In genomic region chr16:84729716-84730320, GRCh38 we compare ENCODE assay signal across 9 cellular contexts. TPM values are rescaled to one million over a fixed set of nuclear protein-coding genes. Genes with fewer than 3 reads are reported as not detected.
DNase-seq lines count a peak whose midpoint lies in the region; ATAC-seq, FAIRE-seq and TF ChIP-seq lines count a peak whose summit lies in the region.
"Had no signal": no experiment of that assay in that cellular context is flagged by ENCODE, and none has a peak within 500 bp of the region (broad histone marks: within the 10 kb centered on the region; RNA-seq: fewer than 3 reads in every experiment).

No MANE protein-coding gene starts in this region.

- TF ChIP-seq RAD21 in K562 (CRISPR knock-in tag; conservative IDR thresholded peaks at IDR 0.05 in 1 of 2, IDR thresholded peaks at IDR 0.05 in 1 of 2), result no peak

- H3K4me2 ChIP-seq in GM23248 (ENCODE audit: unreplicated experiment) (peak overlapping the region; percentile 97), K562 (ENCODE audit: insufficient read depth, low read length) (peak overlapping the region; percentile 56)

- no peaks in the 10 kb centered on the region for H3K9me2 ChIP-seq in GM23248 (ENCODE audit: insufficient read depth)

- intact Hi-C loops in K562 (cut with micrococcal nuclease), result no loop called here
- intact Hi-C loops in lower leg skin (cut with DNase I; ENCODE audit: low total_unique reads), result loop anchor here (5.0 to 10.0 kb wide), 3 partner anchors 55 to 218 kb away; no protein-coding TSS in a partner anchor

- H3K9me1 ChIP-seq in K562 (ENCODE audit: control insufficient read depth, insufficient read depth, low read length), result no peaks in the 10 kb centered on the region

- H3K9ac ChIP-seq in GM23248 (peak overlapping the region; percentile 77), K562 (ENCODE audit: insufficient read depth in 1 of 2, low read depth in 2 of 2, low read length in 2 of 2) (peak overlapping the region; percentile 32 to 68; a peak in 3 of 4 replicates)

- peak; percentile 17; the same call in 2 of the 3 replicates for ATAC-seq in K562
- no peak for ATAC-seq in memory B cell (ENCODE audit: low read depth)
- no peak for ATAC-seq in activated T-cell treated with anti-CD3 and anti-CD28 coated beads, Interleukin-2, amount 50 U/mL, for 4 hours

- H3K36me3 Mint-ChIP-seq in memory B cell, result peaks cover 2% of the 10 kb centered on the region
- peaks cover 3% of the 10 kb centered on the region for H3K36me3 Mint-ChIP-seq in activated T-cell treated with anti-CD3 and anti-CD28 coated beads, Interleukin-2, amount 50 U/mL, for 4 hours (ENCODE audit: insufficient read depth)

- no peak for FAIRE-seq in K562 (lab: Jason Lieb, UNC)
- FAIRE-seq: TTC549 had no signal

- H2AFZ ChIP-seq in GM23248 (no peak overlapping the region), K562 (ENCODE audit: low read depth, low read length) (no peak overlapping the region)

- peak overlapping the region; percentile 52 for H3K4me3 Mint-ChIP-seq in memory B cell
- H3K4me3 Mint-ChIP-seq in activated T-cell treated with anti-CD3 and anti-CD28 coated beads, Interleukin-2, amount 50 U/mL, for 4 hours, result no peak overlapping the region

- peaks cover 63% of the 10 kb centered on the region for H3F3A ChIP-seq in GM23248 (ENCODE audit: insufficient read depth)

- H3K9me3 Mint-ChIP-seq in memory B cell, result no peaks in the 10 kb centered on the region
- no peaks in the 10 kb centered on the region for H3K9me3 Mint-ChIP-seq in activated T-cell treated with anti-CD3 and anti-CD28 coated beads, Interleukin-2, amount 50 U/mL, for 4 hours

- H3K4me1 Mint-ChIP-seq in memory B cell, result peaks cover 39% of the 10 kb centered on the region
- peaks cover 53% of the 10 kb centered on the region for H3K4me1 Mint-ChIP-seq in activated T-cell treated with anti-CD3 and anti-CD28 coated beads, Interleukin-2, amount 50 U/mL, for 4 hours (ENCODE audit: low read depth)

- peak overlapping the region; percentile 68 for H3K4me3 ChIP-seq in GM23248
- H3K4me3 ChIP-seq in K562, result peak overlapping the region; percentile 7
- H3K4me3 ChIP-seq in lower leg skin (ENCODE audit: low read depth, poor library complexity, severe bottlenecking), result no peak overlapping the region

- no peak for TF ChIP-seq EP300 in K562 (IDR thresholded peaks at IDR 0.05; ENCODE audit: low read length)

- 36 to 45% methylated on average over 7 of the region's 7 CpGs for WGBS in GM23248 (ENCODE audit: low coverage in 1 of 2, low lambda C conversion rate in 2 of 2, missing lambda C conversion rate in 2 of 2), 2 experiments
- 1% methylated on average over 7 of the region's 7 CpGs for WGBS in K562 (ENCODE audit: insufficient coverage, low coverage, missing lambda C conversion rate)
- WGBS in lower leg skin, 2 donors, result 39 to 42% methylated on average over 7 of the region's 7 CpGs

- H3K27ac ChIP-seq in GM23248 (peak overlapping the region; percentile 88), K562 (ENCODE audit: extremely low read depth, low read depth, low read length) (peak overlapping the region; percentile 94)

- peak overlapping the region; percentile 88 for H3K27ac Mint-ChIP-seq in memory B cell

- TF ChIP-seq POLR2A in K562 (conservative IDR thresholded peaks at IDR 0.05) (no peak; the same call in none of the 2 replicates), lower leg skin (IDR thresholded peaks at IDR 0.05) (no peak)

- TF ChIP-seq CTCF in K562 (IDR thresholded peaks at IDR 0.05 in 2 of 3, conservative IDR thresholded peaks at IDR 0.05 in 1 of 3; ENCODE audit: insufficient read depth in 2 of 3, low read depth in 1 of 3, low read length in 3 of 3), result no peak
- TF ChIP-seq CTCF in lower leg skin (IDR thresholded peaks at IDR 0.05), result no peak

- H3K27me3 ChIP-seq in GM23248 (replicated peaks; ENCODE audit: insufficient read depth) (no peaks in the 10 kb centered on the region), K562 (ENCODE audit: control insufficient read depth in 2 of 2, insufficient read depth in 2 of 2, low read length in 2 of 2) (no peaks in the 10 kb centered on the region)

- peaks cover 65% of the 10 kb centered on the region for H3K4me1 ChIP-seq in GM23248 (ENCODE audit: insufficient read depth)
- H3K4me1 ChIP-seq in K562 (replicated peaks in 1 of 2; ENCODE audit: control insufficient read depth in 2 of 2, insufficient read depth in 2 of 2, low read length in 2 of 2), result peaks cover 26 to 66% of the 10 kb centered on the region in 2 experiments

- DNase-seq in ACHN (peak; percentile 44), GM23248 (peak; percentile 13), K562 (ENCODE audit: extremely low read depth in 1 of 4, low spot score in 3 of 4) (no peak), memory B cell (ENCODE audit: low spot score in 2 of 2) (no peak), kidney tubule cell (ENCODE audit: low spot score) (no peak), HUDEP-2 (lab: John Stamatoyannopoulos, UW; ENCODE audit: unreplicated experiment in 76 of 76) (no peak), lower leg skin (ENCODE audit: low spot score in 2 of 2) (no peak)
- no peak for DNase-seq in activated T-cell treated with anti-CD3 and anti-CD28 coated beads, Interleukin-2, amount 50 U/mL, for 4 hours

- BruUV-seq in K562 (replicated peaks; lab: Mats Ljungman, UMichigan), result TSS peak; percentile 84

- H3K9me3 ChIP-seq in GM23248 (ENCODE audit: low read depth), result no peaks in the 10 kb centered on the region
- no peaks in the 10 kb centered on the region for H3K9me3 ChIP-seq in K562 (replicated peaks; ENCODE audit: control insufficient read depth, insufficient read depth, low read depth, low read length)

- CTCF ChIA-PET in K562 (lab: Yijun Ruan, JAX; ENCODE audit: low intra/inter-chr PET ratio), result interaction anchor here (0.7 to 0.8 kb wide), 3 partner anchors 57 to 107 kb away, joined by 3 to 6 read pairs (median 4); no protein-coding TSS in a partner anchor

- in situ Hi-C loops in ACHN (cut with HindIII; ENCODE audit: low pct_ligation_motif_present, low pct_unique_long_range_greater_than_20kb, low sequenced_read_pairs) (loop anchor here (25.0 kb wide), 1 partner anchor 218 kb away; the partner anchor contains the start of gene MEAK7), GM23248 (cut with MboI) (loop anchor here (5.0 to 10.0 kb wide), 2 partner anchors 105 to 218 kb away; no protein-coding TSS in a partner anchor), K562 (cut with MboI) (loop anchor here (5.0 kb wide), 2 partner anchors 108 to 218 kb away; no protein-coding TSS in a partner anchor)

- H3K36me3 ChIP-seq in GM23248 (ENCODE audit: low read depth), result peaks cover 10% of the 10 kb centered on the region; the same call in 1 of the 2 replicates
- peaks cover 19% of the 10 kb centered on the region; the same call in 2 of the 3 replicates for H3K36me3 ChIP-seq in K562 (ENCODE audit: control insufficient read depth, insufficient read depth, low read length)

- H3K27me3 Mint-ChIP-seq in memory B cell, result no peaks in the 10 kb centered on the region
- no peaks in the 10 kb centered on the region for H3K27me3 Mint-ChIP-seq in activated T-cell treated with anti-CD3 and anti-CD28 coated beads, Interleukin-2, amount 50 U/mL, for 4 hours (ENCODE audit: low read depth)

- H4K20me1 ChIP-seq in GM23248 (ENCODE audit: insufficient read depth) (no peaks in the 10 kb centered on the region), K562 (replicated peaks; ENCODE audit: control insufficient read depth, insufficient read depth, low read length) (peaks cover 29% of the 10 kb centered on the region)

- POLR2A ChIA-PET in K562 (lab: Yijun Ruan, JAX), result interaction anchor here (0.6 to 2.1 kb wide), 16 partner anchors 9 to 268 kb away, joined by 3 to 12 read pairs (median 4); partner anchors contain the start of gene KLHL36

- peaks cover 88% of the 10 kb centered on the region for H3K79me2 ChIP-seq in GM23248 (ENCODE audit: insufficient read depth)
- peaks cover 99% of the 10 kb centered on the region for H3K79me2 ChIP-seq in K562 (ENCODE audit: control insufficient read depth, insufficient read depth, low read length)

TF ChIP-seq in K562, 482 proteins besides CTCF, POLR2A, EP300 and RAD21 (continues in another document):
- TF ChIP-seq FOXK2 (conservative IDR thresholded peaks at IDR 0.05 in 1 of 2, IDR thresholded peaks at IDR 0.05 in 1 of 2; ENCODE audit: low read depth in 2 of 2) (peak in 1 of 2 experiments; percentile 11; a peak in 1 of 4 replicates), MXI1 (IDR thresholded peaks at IDR 0.05; ENCODE audit: low read depth, low read length) (no peak), MYBL2 (IDR thresholded peaks at IDR 0.05; ENCODE audit: low read depth) (no peak), MYBL2 (CRISPR knock-in tag; IDR thresholded peaks at IDR 0.05; ENCODE audit: borderline replicate concordance) (no peak), RBM22 (IDR thresholded peaks at IDR 0.05; ENCODE audit: low read depth, low read length, poor library complexity, severe bottlenecking) (no peak), MLX (CRISPR knock-in tag; conservative IDR thresholded peaks at IDR 0.05) (no peak)

RNA-seq across cellular contexts. Expression of gene USP10, which starts 30.0 kb away (rescaled TPM):
- 48.3 and 51.3 TPM in 2 replicates for total RNA-seq in GM23248 (2014; rRNA removed; shearing (Covaris generic))
- polyA plus RNA-seq in GM23248 (2016; fragmentation: Nextera tagmentation; extraction: Ambion mirVana) (72.4 and 74.0 TPM in 2 replicates), K562 (2011; rRNA removed) (130 and 174 TPM in 2 replicates), K562 (2014; fragmentation: Illumina TruSeq; extraction: Trizol) (161 and 197 TPM in 2 replicates), K562 (2014; fragmentation: Nextera tagmentation; extraction: Ambion mirVana) (10 to 100 TPM; 61.7 to 61.9 TPM), K562 (2014; rRNA removed) (87.2 and 93.2 TPM in 2 replicates)
- 154 and 338 TPM in 2 replicates for total RNA-seq in K562 (2011; cell fraction: chromatin; rRNA removed; ENCODE audit: low replicate concordance)
- total RNA-seq in K562 (2011; cell fraction: nucleolus; rRNA removed), result 84.7 and 99.0 TPM in 2 replicates
- 165 and 228 TPM in 2 replicates for total RNA-seq in K562 (2011; cell fraction: nucleoplasm; rRNA removed)
- total RNA-seq in K562 (2014; rRNA removed) (78.1 and 96.9 TPM in 2 replicates), K562 (2014; rRNA removed; fragmentation: Illumina TruSeq; extraction: Trizol) (116 and 129 TPM in 2 replicates), K562 (2015; rRNA removed; fragmentation: Illumina TruSeq; extraction: Trizol) (113 and 121 TPM in 2 replicates), K562 (2021) (166 and 171 TPM in 2 replicates), lower leg skin (10 to 100 TPM; 54.3 to 69.0 (median 60.7) TPM)
- polyA plus RNA-seq in K562 (2011; cell fraction: cytosol; rRNA removed), result 147 and 220 TPM in 2 replicates
- 170 and 240 TPM in 2 replicates for polyA plus RNA-seq in K562 (2011; cell fraction: nucleus; rRNA removed)
- 98.9 and 130 TPM in 2 replicates for polyA plus RNA-seq in K562 (2012)
- polyA minus RNA-seq in K562 (2011; rRNA and poly(A)+ RNA removed), result 228 and 275 TPM in 2 replicates
- 118 and 134 TPM in 2 replicates for polyA minus RNA-seq in K562 (2011; cell fraction: cytosol; rRNA and poly(A)+ RNA removed)
- polyA minus RNA-seq in K562 (2011; cell fraction: nucleus; rRNA and poly(A)+ RNA removed), result 62.6 and 87.9 TPM in 2 replicates
- 100 to 1,000 TPM; 118 to 142 (median 135) TPM for total RNA-seq in activated T-cell treated with anti-CD3 and anti-CD28 coated beads, Interleukin-2, amount 50 U/mL, for 4 hours

Comparison
In these comparisons a context has a peak if more than half of its experiments do, and no peak if none do; other contexts are left out.
1. DNase-seq: peak in ACHN (single experiment) and GM23248 (single experiment); none in K562 (0 of 4), memory B cell (0 of 2), kidney tubule cell (single experiment), activated T-cell treated with anti-CD3 and anti-CD28 coated beads, Interleukin-2, amount 50 U/mL, for 4 hours (single experiment), HUDEP-2 (0 of 76) and lower leg skin (0 of 2).